8 cellular contexts compared by ENCODE assay signal in the genomic region with DNA sequence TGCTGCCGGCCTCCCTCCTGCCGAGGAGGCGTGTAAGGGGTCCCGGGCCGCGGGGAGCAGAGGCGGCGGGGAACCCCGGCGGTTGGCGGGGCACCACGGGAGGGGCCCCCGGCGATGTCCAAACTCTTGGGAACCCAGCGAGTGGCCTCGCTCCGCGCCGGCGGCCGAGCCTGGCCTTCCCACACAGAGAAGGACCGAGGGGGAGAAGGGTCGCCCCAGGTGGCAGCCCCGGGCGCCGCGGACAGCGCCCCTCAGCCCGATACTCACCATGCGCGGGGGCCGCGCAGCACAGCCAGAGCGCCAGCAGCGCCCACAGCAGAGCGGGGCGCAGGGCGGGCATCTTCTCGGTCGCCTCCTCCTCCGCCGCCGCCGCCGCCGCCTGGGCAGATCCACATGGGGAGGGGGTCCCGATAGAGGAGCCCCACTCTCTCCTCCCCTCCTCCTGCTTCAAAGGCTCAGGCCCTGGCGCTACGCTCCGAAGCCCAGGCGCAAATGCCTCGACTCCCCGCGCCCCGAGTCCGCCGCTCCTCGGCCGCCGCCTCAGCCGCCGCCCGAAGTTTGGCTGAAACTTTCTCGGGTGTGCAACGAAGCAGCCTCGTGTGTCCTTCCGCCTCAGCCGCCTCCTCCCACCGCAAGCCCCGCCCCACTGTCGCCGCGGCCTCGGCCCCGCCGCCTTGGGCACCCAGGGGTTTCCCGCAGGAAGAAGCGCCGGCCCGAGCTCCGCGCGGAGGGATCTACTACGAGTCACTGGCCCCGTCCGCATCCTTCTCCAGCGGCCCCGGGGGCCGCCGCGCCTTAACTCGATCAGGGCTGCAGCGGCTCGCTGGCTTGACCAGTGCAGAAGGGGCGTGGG. TPM values are rescaled to one million over a fixed set of nuclear protein-coding genes. Genes with fewer than 3 reads are reported as not detected.
A peak's percentile ranks its signal among the peaks of the same experiment; 100 is the strongest.
DNase-seq lines count a peak whose midpoint lies in the region; ATAC-seq and TF ChIP-seq lines count a peak whose summit lies in the region.
"Not testable (repeated sequence)": the region's sequence is repeated elsewhere in the genome, so short reads cannot be mapped to it uniquely, and the experiment has no call there.

A gene (minus strand): TSS at position 596 of the 853 bp plus-strand sequence. CDS start 256 bp downstream, at position 340.

- not testable (repeated sequence) for H3K4me1 ChIP-seq in HUES64 (ENCODE audit: insufficient read depth, low read length); SJCRH30; colonic mucosa; iPS-20b (ENCODE audit: insufficient read depth, low read length); psoas muscle; stomach

- ATAC-seq in psoas muscle: peak; percentile 61 to 91 (median 76)

- intact Hi-C loops in colonic mucosa (cut with DNase I); psoas muscle (cut with DNase I); stomach (cut with DNase I; ENCODE audit: low total_unique reads): not testable (repeated sequence)

- TF ChIP-seq POLR2A in stomach (IDR thresholded peaks at IDR 0.05): not testable (repeated sequence)

- TF ChIP-seq CTCF in colonic mucosa (IDR thresholded peaks at IDR 0.05); psoas muscle (IDR thresholded peaks at IDR 0.05); stomach (IDR thresholded peaks at IDR 0.05): not testable (repeated sequence)

- DNase-seq in ELF-1 (ENCODE audit: low read depth, low spot score): peak; percentile 28
- peak; percentile 50 to 79 for DNase-seq in SJCRH30
- DNase-seq in activated CD8-positive, alpha-beta memory T cell treated with anti-CD3 and anti-CD28 coated beads, Interleukin-2, amount 50 U/mL, for 1 hour (ENCODE audit: extremely low read depth): peak; percentile 12
- peak; percentile 65 for DNase-seq in colonic mucosa
- peak; percentile 63 to 87 for DNase-seq in psoas muscle
- peak; percentile 67 for DNase-seq in stomach

- peak within 1 kb of the TSS; percentile 48 for H3K4me3 ChIP-seq in HUES64 (ENCODE audit: low read length)
- peak within 1 kb of the TSS; percentile 93 for H3K4me3 ChIP-seq in SJCRH30
- H3K4me3 ChIP-seq in colonic mucosa: peak within 1 kb of the TSS; percentile 59
- H3K4me3 ChIP-seq in iPS-20b (ENCODE audit: low read length): peak within 1 kb of the TSS; percentile 45; the same call in 1 of the 2 replicates
- H3K4me3 ChIP-seq in psoas muscle: peak within 1 kb of the TSS; percentile 75
- peak within 1 kb of the TSS; percentile 61 to 78 (median 71) for H3K4me3 ChIP-seq in stomach

- under 1% methylated on average over 44 of the region's 95 CpGs for WGBS in HUES64
- 0 to 7% (median 1%) methylated on average over 6 to 53 of the region's 95 CpGs for WGBS in psoas muscle, 3 donors
- 0 to 1% (median 0%) methylated on average over 12 to 51 of the region's 95 CpGs; no CpG with 5 or more reads in 1 of the 5 donors for WGBS in stomach, 5 donors

- not testable (repeated sequence) for H3K9me3 ChIP-seq in HUES64 (ENCODE audit: insufficient read depth, low read depth, low read length); SJCRH30 (replicated peaks); colonic mucosa; iPS-20b (ENCODE audit: insufficient read depth, low read depth, low read length); psoas muscle; stomach

- not testable (repeated sequence) for H3K36me3 ChIP-seq in HUES64 (ENCODE audit: insufficient read depth, low read length); SJCRH30; colonic mucosa; iPS-20b (ENCODE audit: insufficient read depth, low read depth, low read length); psoas muscle (ENCODE audit: insufficient read depth in 1 of 2, low read depth in 1 of 2); stomach

- H3K9ac ChIP-seq in HUES64 (ENCODE audit: low read depth, low read length); colonic mucosa (ENCODE audit: low read depth in 2 of 2, low read length in 2 of 2); iPS-20b (ENCODE audit: low read depth, low read length): not testable (repeated sequence)

- not testable (repeated sequence) for H3K27ac ChIP-seq in HUES64 (ENCODE audit: low read depth, low read length); iPS-20b (ENCODE audit: low read length)
- H3K27ac ChIP-seq in SJCRH30 (peak within 1 kb of the TSS; percentile 63), colonic mucosa (peak within 1 kb of the TSS; percentile 69), psoas muscle (peak within 1 kb of the TSS; percentile 75), stomach (peak within 1 kb of the TSS; percentile 72 to 89 (median 86))

- TF ChIP-seq EP300 in stomach (IDR thresholded peaks at IDR 0.05): not testable (repeated sequence)

- H3K27me3 ChIP-seq in HUES64 (ENCODE audit: insufficient read depth, low read length); SJCRH30; colonic mucosa; iPS-20b (ENCODE audit: insufficient read depth, low read length); psoas muscle (ENCODE audit: insufficient read depth in 3 of 3, low read length in 2 of 3); stomach: not testable (repeated sequence)

RNA-seq across cellular contexts. Expression of the gene that starts here (rescaled TPM):
- polyA plus RNA-seq in HUES64 (2013, experiment 1 of 2): 17.8 TPM
- 18.8 TPM for polyA plus RNA-seq in HUES64 (2013, experiment 2 of 2)
- total RNA-seq in SJCRH30 (2014; rRNA removed; shearing (Covaris generic)): 72.1 and 76.8 TPM in 2 replicates
- total RNA-seq in colonic mucosa (10 to 100 TPM; 53.0 to 69.6 TPM), psoas muscle (10 to 100 TPM; 15.4 to 19.7 (median 17.3) TPM), stomach (100 to 1,000 TPM in 1 of 5 donors, 10 to 100 TPM in 4; 24.1 to 191 (median 46.6) TPM)
- polyA plus RNA-seq in psoas muscle (1 to 10 TPM; 2.1 to 5.7 (median 3.2) TPM), stomach (1 to 10 TPM in 2 of 3 donors, under 1 TPM in 1; 0.92 to 6.6 (median 3.5) TPM)

Comparison
In these comparisons a context has a peak if more than half of its experiments do, and no peak if none do; other contexts are left out.
1. DNase-seq: peak in every context shown above with its lines; median percentile 75 in psoas muscle; 67 in stomach; 65 in colonic mucosa; 64 in SJCRH30; 28 in ELF-1; 12 in activated CD8-positive, alpha-beta memory T cell treated with anti-CD3 and anti-CD28 coated beads, Interleukin-2, amount 50 U/mL, for 1 hour.